ENCODE assay signal across 8 cellular contexts in the genomic region with DNA sequence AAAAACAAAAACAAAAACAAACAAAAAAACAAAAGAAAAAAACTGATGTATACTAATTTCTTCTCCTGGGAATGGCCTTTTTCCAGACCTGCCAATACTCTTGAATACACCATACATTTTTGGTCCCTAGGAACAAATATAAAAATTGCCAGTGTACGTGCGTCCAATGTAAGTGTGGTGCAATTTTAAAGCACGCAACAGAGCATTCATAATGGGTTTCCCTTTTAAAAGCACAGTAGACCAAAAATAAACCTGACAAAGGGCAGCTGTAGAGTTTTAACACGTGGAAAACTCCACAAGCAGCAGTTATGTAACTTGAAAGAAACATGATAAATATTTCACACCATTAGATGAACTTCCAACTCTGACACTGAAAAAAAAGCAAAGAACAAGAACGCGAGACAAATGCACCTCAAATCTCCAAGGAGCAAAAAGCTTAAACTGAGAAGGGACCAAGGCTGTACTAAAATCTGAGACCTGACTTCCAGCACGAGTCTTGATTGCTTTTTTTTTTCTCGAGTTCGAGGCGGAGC. TPM values are rescaled to one million over a fixed set of nuclear protein-coding genes. Genes with fewer than 3 reads are reported as not detected.
DNase-seq lines count a peak whose midpoint lies in the region; ATAC-seq and TF ChIP-seq lines count a peak whose summit lies in the region.

No MANE protein-coding gene starts in this region.

- H3K4me1 Mint-ChIP-seq in T-helper 2 cell treated with Interferon-gamma antibody and Interleukin-4, amounts not matched to agents 5 μg/mL and 100 μg/mL, for 36 hours (ENCODE audit: low read depth), result peaks cover 18% of the 10 kb centered on the region
- peaks cover 11% of the 10 kb centered on the region for H3K4me1 Mint-ChIP-seq in glutamatergic neuron (ENCODE audit: low read depth, unreplicated experiment)

- no peaks in the 10 kb centered on the region for H3K9me3 Mint-ChIP-seq in T-helper 2 cell treated with Interferon-gamma antibody and Interleukin-4, amounts not matched to agents 5 μg/mL and 100 μg/mL, for 36 hours
- H3K9me3 Mint-ChIP-seq in glutamatergic neuron (ENCODE audit: unreplicated experiment), result peaks cover 4% of the 10 kb centered on the region

- peak; percentile 55 for ATAC-seq in sciatic nerve

- H3K27me3 Mint-ChIP-seq in T-helper 2 cell treated with Interferon-gamma antibody and Interleukin-4, amounts not matched to agents 5 μg/mL and 100 μg/mL, for 36 hours (ENCODE audit: low read depth), result peaks cover 41% of the 10 kb centered on the region
- H3K27me3 Mint-ChIP-seq in glutamatergic neuron (ENCODE audit: unreplicated experiment), result peaks cover 5% of the 10 kb centered on the region

- H3K36me3 Mint-ChIP-seq in T-helper 2 cell treated with Interferon-gamma antibody and Interleukin-4, amounts not matched to agents 5 μg/mL and 100 μg/mL, for 36 hours (ENCODE audit: low read depth), result no peaks in the 10 kb centered on the region
- no peaks in the 10 kb centered on the region for H3K36me3 Mint-ChIP-seq in glutamatergic neuron (ENCODE audit: unreplicated experiment)

- H3K27me3 ChIP-seq in H7 (ENCODE audit: control insufficient read depth, insufficient read depth, low read length), result peaks cover 36% of the 10 kb centered on the region

- peak overlapping the region; percentile 55 for H3K4me3 ChIP-seq in H7 (ENCODE audit: insufficient read depth, low read depth, low read length)

- H3K4me3 Mint-ChIP-seq in T-helper 2 cell treated with Interferon-gamma antibody and Interleukin-4, amounts not matched to agents 5 μg/mL and 100 μg/mL, for 36 hours, result peak overlapping the region; percentile 79
- H3K4me3 Mint-ChIP-seq in glutamatergic neuron (ENCODE audit: unreplicated experiment), result peak overlapping the region; percentile 76

- no peak overlapping the region for H3K27ac Mint-ChIP-seq in T-helper 2 cell treated with Interferon-gamma antibody and Interleukin-4, amounts not matched to agents 5 μg/mL and 100 μg/mL, for 36 hours
- H3K27ac Mint-ChIP-seq in glutamatergic neuron (ENCODE audit: unreplicated experiment), result peak overlapping the region; percentile 2

- DNase-seq in Caki2 (ENCODE audit: low read depth), result peak; percentile 7
- DNase-seq in H7, result no peak
- no peak for DNase-seq in T-helper 2 cell treated with Interferon-gamma antibody and Interleukin-4, amounts not matched to agents 5 μg/mL and 100 μg/mL, for 36 hours (ENCODE audit: low spot score)
- DNase-seq in glutamatergic neuron, result no peak
- DNase-seq in sciatic nerve (ENCODE audit: low spot score), result no peak
- no peak for DNase-seq in cerebellar nuclear complex (lab: John Stamatoyannopoulos, UW)
- DNase-seq in kidney tubule cell (ENCODE audit: low spot score), result no peak
- DNase-seq in stimulated activated CD4-positive, alpha-beta T cell treated with anti-CD3 and anti-CD28 coated beads, Interleukin-15, amount 100 ng/mL, for 24 hours, result no peak

- in situ Hi-C loops in Caki2 (cut with HindIII; ENCODE audit: low pct_unique_long_range_greater_than_20kb, low sequenced_read_pairs), result no loop called here

- no peak for TF ChIP-seq CTCF in glutamatergic neuron (IDR thresholded peaks at IDR 0.05; ENCODE audit: partially characterized antibody, unreplicated experiment)

- no peaks in the 10 kb centered on the region for H3K36me3 ChIP-seq in H7 (replicated peaks; ENCODE audit: control insufficient read depth, insufficient read depth, low read length)

- intact Hi-C loops in sciatic nerve (cut with DNase I), result no loop called here

RNA-seq across cellular contexts. Expression of gene JAM2, which starts 0.4 kb away (rescaled TPM):
- not detected in 2 replicates for total RNA-seq in Caki2 (2014; rRNA removed; shearing (Covaris generic); ENCODE audit: low replicate concordance)
- 0.67 and 1.1 TPM in 2 replicates for total RNA-seq in H7 (2014; rRNA removed; shearing (Covaris generic))
- total RNA-seq in glutamatergic neuron (ENCODE audit: unreplicated experiment) (4.6 TPM), sciatic nerve (78.1 TPM)

RNA-seq across cellular contexts. Expression of gene MRPL39, which starts 31.4 kb away (rescaled TPM):
- total RNA-seq in Caki2 (2014; rRNA removed; shearing (Covaris generic); ENCODE audit: low replicate concordance), result 52.5 and 81.7 TPM in 2 replicates
- total RNA-seq in H7 (2014; rRNA removed; shearing (Covaris generic)), result 56.3 and 69.5 TPM in 2 replicates
- total RNA-seq in glutamatergic neuron (ENCODE audit: unreplicated experiment) (26.1 TPM), sciatic nerve (18.1 TPM)

Comparison
In these comparisons a context has a peak if more than half of its experiments do, and no peak if none do; other contexts are left out.
1. RNA of gene JAM2, which starts 0.4 kb away (total RNA-seq): 78.1 TPM in sciatic nerve (single experiment); 4.6 TPM in glutamatergic neuron (single experiment), 0.67 to 1.1 TPM in H7 and not detected in Caki2; every median in the first group is over 10 times any median in the second.